In genomic region chr11:129364143-129364654, GRCh38 we compare ENCODE assay signal across 8 cellular contexts. TPM values are rescaled to one million over a fixed set of nuclear protein-coding genes. Genes with fewer than 3 reads are reported as not detected.
DNase-seq lines count a peak whose midpoint lies in the region; ATAC-seq and TF ChIP-seq lines count a peak whose summit lies in the region.

No MANE protein-coding gene starts in this region.

- peak; percentile 37 for DNase-seq in DMS114 treated with DMSO at 0.1 percent for 48 hours (lab: John Stamatoyannopoulos, UW; ENCODE audit: unreplicated experiment)
- peak; percentile 7 for DNase-seq in HS-27A (ENCODE audit: low read depth)
- DNase-seq in NOMO-1 treated with dmso at 0.1 percent for 144 hours (lab: John Stamatoyannopoulos, UW; ENCODE audit: unreplicated experiment) = peak; percentile 70
- peak; percentile 51 for DNase-seq in activated CD8-positive, alpha-beta memory T cell treated with anti-CD3 and anti-CD28 coated beads, Interleukin-2, amount 50 U/mL, for 24 hours (ENCODE audit: extremely low read depth)
- DNase-seq in natural killer cell = peak; percentile 33
- peak; percentile 68 for DNase-seq in stimulated activated naive B cell treated with anti-CD40 and anti-IgM and Interleukin-4, amounts not matched to agents 10 μg/mL and 1 μg/mL and 100 μg/mL, for 72 hours

- no peaks in the 10 kb centered on the region for H3K4me1 Mint-ChIP-seq in natural killer cell
- H3K4me1 Mint-ChIP-seq in stimulated activated naive B cell treated with anti-CD40 and anti-IgM and Interleukin-4, amounts not matched to agents 10 μg/mL and 1 μg/mL and 100 μg/mL, for 72 hours = no peaks in the 10 kb centered on the region

- H3K4me3 Mint-ChIP-seq in natural killer cell = no peak overlapping the region
- no peak overlapping the region for H3K4me3 Mint-ChIP-seq in stimulated activated naive B cell treated with anti-CD40 and anti-IgM and Interleukin-4, amounts not matched to agents 10 μg/mL and 1 μg/mL and 100 μg/mL, for 72 hours

- ATAC-seq in GM21390 (IDR thresholded peaks at IDR 0.05; ENCODE audit: unreplicated experiment) (peak; percentile 100), esophagus mucosa (peak; percentile 96), natural killer cell (peak; percentile 83 to 98 (median 94))
- peak; percentile 99 to 100 for ATAC-seq in stimulated activated naive B cell treated with anti-CD40 and anti-IgM and Interleukin-4, amounts not matched to agents 10 μg/mL and 1 μg/mL and 100 μg/mL, for 72 hours (replicated peaks)

- H3K27me3 Mint-ChIP-seq in natural killer cell (ENCODE audit: low read depth in 2 of 2) = peaks cover 28 to 64% of the 10 kb centered on the region in 2 donors
- peaks cover 27 to 28% of the 10 kb centered on the region in 2 donors for H3K27me3 Mint-ChIP-seq in stimulated activated naive B cell treated with anti-CD40 and anti-IgM and Interleukin-4, amounts not matched to agents 10 μg/mL and 1 μg/mL and 100 μg/mL, for 72 hours

- intact Hi-C loops in natural killer cell (cut with micrococcal nuclease) = no loop called here

- no peak overlapping the region for H3K27ac Mint-ChIP-seq in natural killer cell
- H3K27ac Mint-ChIP-seq in stimulated activated naive B cell treated with anti-CD40 and anti-IgM and Interleukin-4, amounts not matched to agents 10 μg/mL and 1 μg/mL and 100 μg/mL, for 72 hours = no peak overlapping the region

- peak; percentile 69 for TF ChIP-seq CTCF in natural killer cell (IDR thresholded peaks at IDR 0.05)

- H3K9me3 Mint-ChIP-seq in natural killer cell = peaks cover 0 to 2% of the 10 kb centered on the region in 2 donors
- H3K9me3 Mint-ChIP-seq in stimulated activated naive B cell treated with anti-CD40 and anti-IgM and Interleukin-4, amounts not matched to agents 10 μg/mL and 1 μg/mL and 100 μg/mL, for 72 hours = peaks cover 3 to 6% of the 10 kb centered on the region in 2 donors

- no peaks in the 10 kb centered on the region for H3K36me3 Mint-ChIP-seq in natural killer cell
- H3K36me3 Mint-ChIP-seq in stimulated activated naive B cell treated with anti-CD40 and anti-IgM and Interleukin-4, amounts not matched to agents 10 μg/mL and 1 μg/mL and 100 μg/mL, for 72 hours = no peaks in the 10 kb centered on the region

RNA-seq across cellular contexts. Expression of gene BARX2, which starts 11.4 kb away (rescaled TPM):
- total RNA-seq in esophagus mucosa (92.8 TPM), natural killer cell (not detected)

Comparison
In these comparisons a context has a peak if more than half of its experiments do, and no peak if none do; other contexts are left out.
1. Peak in every context shown above with its lines: DNase-seq and ATAC-seq.
2. DNase-seq: peak in every context shown above with its lines; median percentile 70 in NOMO-1 treated with dmso at 0.1 percent for 144 hours; 68 in stimulated activated naive B cell treated with anti-CD40 and anti-IgM and Interleukin-4, amounts not matched to agents 10 μg/mL and 1 μg/mL and 100 μg/mL, for 72 hours; 51 in activated CD8-positive, alpha-beta memory T cell treated with anti-CD3 and anti-CD28 coated beads, Interleukin-2, amount 50 U/mL, for 24 hours; 37 in DMS114 treated with DMSO at 0.1 percent for 48 hours; 33 in natural killer cell; 7 in HS-27A.
3. RNA of gene BARX2, which starts 11.4 kb away (total RNA-seq): 92.8 TPM in esophagus mucosa (single experiment); not detected in natural killer cell; every median in the first group is over 10 times any median in the second.